Comparison of ENCODE assay signal across 1 cellular context in the genomic region with DNA sequence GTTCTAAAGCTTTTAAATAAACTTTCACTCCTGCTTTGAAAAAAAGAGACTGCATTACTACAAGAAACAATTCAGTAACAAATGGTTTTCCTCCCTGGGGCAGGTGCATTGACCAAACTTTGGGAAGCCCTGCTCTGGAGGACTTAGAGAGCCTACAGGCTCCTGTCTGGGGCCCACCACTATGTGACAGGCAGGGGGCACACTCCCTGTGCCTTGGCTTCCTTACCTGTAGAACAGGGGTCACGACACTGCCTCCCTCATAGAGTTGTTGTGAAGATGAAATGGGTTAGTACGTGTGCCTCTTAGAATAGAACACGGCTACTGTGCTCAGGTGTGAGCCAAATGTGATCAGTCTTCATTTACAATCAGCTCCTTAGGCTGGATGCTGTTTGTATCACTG.
TF ChIP-seq lines count a peak whose summit lies in the region.

No MANE protein-coding gene starts in this region.

TF ChIP-seq in GM12878, 131 proteins besides CTCF, POLR2A, EP300 and RAD21:
- no peak for TF ChIP-seq CREB1 (IDR thresholded peaks at IDR 0.05; ENCODE audit: low read depth)
- TF ChIP-seq, protein P1, sequence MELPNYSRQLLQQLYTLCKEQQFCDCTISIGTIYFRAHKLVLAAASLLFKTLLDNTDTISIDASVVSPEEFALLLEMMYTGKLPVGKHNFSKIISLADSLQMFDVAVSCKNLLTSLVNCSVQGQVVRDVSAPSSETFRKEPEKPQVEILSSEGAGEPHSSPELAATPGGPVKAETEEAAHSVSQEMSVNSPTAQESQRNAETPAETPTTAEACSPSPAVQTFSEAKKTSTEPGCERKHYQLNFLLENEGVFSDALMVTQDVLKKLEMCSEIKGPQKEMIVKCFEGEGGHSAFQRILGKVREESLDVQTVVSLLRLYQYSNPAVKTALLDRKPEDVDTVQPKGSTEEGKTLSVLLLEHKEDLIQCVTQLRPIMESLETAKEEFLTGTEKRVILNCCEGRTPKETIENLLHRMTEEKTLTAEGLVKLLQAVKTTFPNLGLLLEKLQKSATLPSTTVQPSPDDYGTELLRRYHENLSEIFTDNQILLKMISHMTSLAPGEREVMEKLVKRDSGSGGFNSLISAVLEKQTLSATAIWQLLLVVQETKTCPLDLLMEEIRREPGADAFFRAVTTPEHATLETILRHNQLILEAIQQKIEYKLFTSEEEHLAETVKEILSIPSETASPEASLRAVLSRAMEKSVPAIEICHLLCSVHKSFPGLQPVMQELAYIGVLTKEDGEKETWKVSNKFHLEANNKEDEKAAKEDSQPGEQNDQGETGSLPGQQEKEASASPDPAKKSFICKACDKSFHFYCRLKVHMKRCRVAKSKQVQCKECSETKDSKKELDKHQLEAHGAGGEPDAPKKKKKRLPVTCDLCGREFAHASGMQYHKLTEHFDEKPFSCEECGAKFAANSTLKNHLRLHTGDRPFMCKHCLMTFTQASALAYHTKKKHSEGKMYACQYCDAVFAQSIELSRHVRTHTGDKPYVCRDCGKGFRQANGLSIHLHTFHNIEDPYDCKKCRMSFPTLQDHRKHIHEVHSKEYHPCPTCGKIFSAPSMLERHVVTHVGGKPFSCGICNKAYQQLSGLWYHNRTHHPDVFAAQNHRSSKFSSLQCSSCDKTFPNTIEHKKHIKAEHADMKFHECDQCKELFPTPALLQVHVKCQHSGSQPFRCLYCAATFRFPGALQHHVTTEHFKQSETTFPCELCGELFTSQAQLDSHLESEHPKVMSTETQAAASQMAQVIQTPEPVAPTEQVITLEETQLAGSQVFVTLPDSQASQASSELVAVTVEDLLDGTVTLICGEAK (IDR thresholded peaks at IDR 0.05; ENCODE audit: borderline replicate concordance), result peak; percentile 49; the same call in 1 of the 2 replicates
